Comparison of ENCODE assay signal across 10 cellular contexts in genomic region chr1:53062731-53063591, GRCh38. TPM values are rescaled to one million over a fixed set of nuclear protein-coding genes. Genes with fewer than 3 reads are reported as not detected.
DNase-seq lines count a peak whose midpoint lies in the region; ATAC-seq and TF ChIP-seq lines count a peak whose summit lies in the region.
"Had no signal": no experiment of that assay in that cellular context is flagged by ENCODE, and none has a peak within 500 bp of the region (broad histone marks: within the 10 kb centered on the region; RNA-seq: fewer than 3 reads in every experiment).

No MANE protein-coding gene starts in this region.

- peaks cover 15% of the 10 kb centered on the region for H3K27me3 Mint-ChIP-seq in activated naive CD8-positive, alpha-beta T cell
- peaks cover 40% of the 10 kb centered on the region for H3K27me3 Mint-ChIP-seq in activated naive CD8-positive, alpha-beta T cell treated with anti-CD3 and anti-CD28 coated beads, Interleukin-2, amount 50 U/mL, for 24 hours
- H3K27me3 Mint-ChIP-seq in nephron (ENCODE audit: low read depth), result peaks cover 49% of the 10 kb centered on the region

- peak overlapping the region; percentile 60 for H3K4me3 Mint-ChIP-seq in activated naive CD8-positive, alpha-beta T cell
- no peak overlapping the region for H3K4me3 Mint-ChIP-seq in activated naive CD8-positive, alpha-beta T cell treated with anti-CD3 and anti-CD28 coated beads, Interleukin-2, amount 50 U/mL, for 24 hours
- peak overlapping the region; percentile 73 to 81 (median 80) for H3K4me3 Mint-ChIP-seq in nephron

- no peaks in the 10 kb centered on the region for H3K27me3 ChIP-seq in aorta (ENCODE audit: control insufficient read depth in 1 of 2, insufficient read depth in 2 of 2, low read length in 1 of 2)

- H3K4me1 ChIP-seq in aorta (ENCODE audit: control insufficient read depth in 1 of 2, insufficient read depth in 2 of 2, low read length in 2 of 2), result no peaks in the 10 kb centered on the region

- H3K9me3 Mint-ChIP-seq in activated naive CD8-positive, alpha-beta T cell (ENCODE audit: low read depth), result no peaks in the 10 kb centered on the region
- no peaks in the 10 kb centered on the region for H3K9me3 Mint-ChIP-seq in activated naive CD8-positive, alpha-beta T cell treated with anti-CD3 and anti-CD28 coated beads, Interleukin-2, amount 50 U/mL, for 24 hours
- H3K9me3 Mint-ChIP-seq in nephron, result no peaks in the 10 kb centered on the region
- H3K9me3 Mint-ChIP-seq: naive B cell had no signal

- no peak for ATAC-seq in activated naive CD8-positive, alpha-beta T cell treated with anti-CD3 and anti-CD28 coated beads, Interleukin-2, amount 50 U/mL, for 24 hours
- no peak for ATAC-seq in aorta (ENCODE audit: low FRiP score)
- ATAC-seq in HG03571 (IDR thresholded peaks at IDR 0.05; ENCODE audit: unreplicated experiment), result no peak

- 31 to 34% methylated on average over 57 to 58 of the region's 58 CpGs for WGBS in aorta, 2 donors

- peaks cover 8% of the 10 kb centered on the region for H3K4me1 Mint-ChIP-seq in activated naive CD8-positive, alpha-beta T cell (ENCODE audit: low read depth)
- peaks cover 4% of the 10 kb centered on the region for H3K4me1 Mint-ChIP-seq in activated naive CD8-positive, alpha-beta T cell treated with anti-CD3 and anti-CD28 coated beads, Interleukin-2, amount 50 U/mL, for 24 hours
- H3K4me1 Mint-ChIP-seq in nephron, result peaks cover 26% of the 10 kb centered on the region

- no peak overlapping the region for H3K27ac ChIP-seq in aorta (ENCODE audit: low read depth in 1 of 2, low read length in 2 of 2)

- H3K9me3 ChIP-seq in aorta (ENCODE audit: control insufficient read depth, low read length), result no peaks in the 10 kb centered on the region

- H3K36me3 Mint-ChIP-seq in activated naive CD8-positive, alpha-beta T cell, result no peaks in the 10 kb centered on the region
- no peaks in the 10 kb centered on the region for H3K36me3 Mint-ChIP-seq in activated naive CD8-positive, alpha-beta T cell treated with anti-CD3 and anti-CD28 coated beads, Interleukin-2, amount 50 U/mL, for 24 hours (ENCODE audit: low read depth)
- no peaks in the 10 kb centered on the region for H3K36me3 Mint-ChIP-seq in nephron (ENCODE audit: low read depth)
- H3K36me3 Mint-ChIP-seq: naive B cell had no signal

- H3K36me3 ChIP-seq in aorta (ENCODE audit: control insufficient read depth in 1 of 2, insufficient read depth in 2 of 2, low read length in 1 of 2), result no peaks in the 10 kb centered on the region

- H3K4me3 ChIP-seq in fibroblast of mammary gland (ENCODE audit: control insufficient read depth, low read depth, low read length) (peak overlapping the region; percentile 44), aorta (ENCODE audit: low read length in 2 of 2) (peak overlapping the region; percentile 24 to 64)

- no peak overlapping the region for H3K27ac Mint-ChIP-seq in activated naive CD8-positive, alpha-beta T cell
- no peak overlapping the region for H3K27ac Mint-ChIP-seq in activated naive CD8-positive, alpha-beta T cell treated with anti-CD3 and anti-CD28 coated beads, Interleukin-2, amount 50 U/mL, for 24 hours
- peak overlapping the region in 1 of 3 experiments; percentile 15 for H3K27ac Mint-ChIP-seq in nephron
- H3K27ac Mint-ChIP-seq: naive B cell had no signal

- DNase-seq in activated naive CD8-positive, alpha-beta T cell treated with anti-CD3 and anti-CD28 coated beads, Interleukin-2, amount 50 U/mL, for 24 hours, result no peak
- DNase-seq in fibroblast of mammary gland (ENCODE audit: low read depth), result no peak
- peak; percentile 39 to 77 for DNase-seq in aorta
- DNase-seq in epidermal melanocyte (ENCODE audit: insufficient read length, low spot score), result no peak
- no peak for DNase-seq in germinal center (ENCODE audit: low spot score)
- DNase-seq: naive B cell had no signal

- no peak for TF ChIP-seq CTCF in fibroblast of mammary gland (conservative IDR thresholded peaks at IDR 0.05; ENCODE audit: control insufficient read depth, insufficient read depth, low read depth, low read length)
- no peak for TF ChIP-seq CTCF in nephron (IDR thresholded peaks at IDR 0.05; ENCODE audit: unreplicated experiment in 3 of 3)

- intact Hi-C loops in aorta (cut with DNase I), result loop anchor here (5.0 to 10.0 kb wide), 2 partner anchors 112 to 119 kb away; no protein-coding TSS in a partner anchor

RNA-seq across cellular contexts. Expression of gene PODN, which starts 0.9 kb away (rescaled TPM):
- total RNA-seq in aorta, result 100 to 1,000 TPM in 1 of 2 donors, 10 to 100 TPM in 1; 54.8 to 152 TPM
- polyA plus RNA-seq in aorta, result 10 to 100 TPM; 14.3 to 52.9 TPM
- total RNA-seq: Daoy had no signal

Comparison
In these comparisons a context has a peak if more than half of its experiments do, and no peak if none do; other contexts are left out.
1. DNase-seq: peak in aorta (2 of 2); none in activated naive CD8-positive, alpha-beta T cell treated with anti-CD3 and anti-CD28 coated beads, Interleukin-2, amount 50 U/mL, for 24 hours (single experiment), fibroblast of mammary gland (single experiment), epidermal melanocyte (single experiment) and germinal center (single experiment).